ENCODE assay signal across 8 cellular contexts in the genomic region with DNA sequence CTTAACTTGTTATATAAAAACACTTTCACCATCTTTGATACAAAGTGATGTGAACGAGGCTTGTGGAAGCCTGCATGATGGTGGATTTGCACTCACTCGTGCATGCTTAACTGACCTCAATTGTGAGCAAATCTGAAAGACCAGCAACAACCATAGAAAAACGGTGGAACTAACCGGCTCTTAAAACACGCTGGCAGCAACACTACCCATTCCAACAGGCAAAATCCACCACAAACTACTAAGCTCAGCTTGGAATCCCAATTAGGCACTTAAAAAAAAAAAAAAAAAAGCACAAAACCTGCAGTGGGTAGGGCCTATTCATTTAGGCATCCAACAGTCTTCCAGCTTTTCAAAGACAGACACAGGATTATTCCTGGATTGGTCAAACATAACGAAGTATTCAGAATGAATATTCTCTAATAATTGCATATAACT. TPM values are rescaled to one million over a fixed set of nuclear protein-coding genes. Genes with fewer than 3 reads are reported as not detected.
DNase-seq lines count a peak whose midpoint lies in the region; ATAC-seq and TF ChIP-seq lines count a peak whose summit lies in the region.

No MANE protein-coding gene starts in this region.

- no peaks in the 10 kb centered on the region for H3K9me3 ChIP-seq in left ventricle myocardium inferior (replicated peaks)
- no peaks in the 10 kb centered on the region for H3K9me3 ChIP-seq in SK-N-MC (ENCODE audit: low read depth, low read length)
- H3K9me3 ChIP-seq in uterus = no peaks in the 10 kb centered on the region
- no peaks in the 10 kb centered on the region for H3K9me3 ChIP-seq in gastroesophageal sphincter

- peaks cover 78% of the 10 kb centered on the region for H3K4me1 ChIP-seq in left ventricle myocardium inferior
- peaks cover 5 to 12% of the 10 kb centered on the region in 2 donors for H3K4me1 ChIP-seq in uterus
- H3K4me1 ChIP-seq in gastroesophageal sphincter = peaks cover 11 to 70% (median 22%) of the 10 kb centered on the region in 3 donors

- H3K27ac ChIP-seq in left ventricle myocardium inferior (replicated peaks) = peak overlapping the region; percentile 98
- H3K27ac ChIP-seq in SK-N-MC = no peak overlapping the region
- H3K27ac ChIP-seq in uterus = peak overlapping the region in 1 of 2 donors; percentile 95
- H3K27ac ChIP-seq in gastroesophageal sphincter = no peak overlapping the region

- DNase-seq in left ventricle myocardium inferior = no peak
- no peak for DNase-seq in cardiac septum (ENCODE audit: low spot score)
- DNase-seq in SK-N-MC (ENCODE audit: low read depth, low spot score) = no peak
- peak; percentile 42 for DNase-seq in fibroblast of gingiva (ENCODE audit: low read depth)
- DNase-seq in pons (ENCODE audit: low spot score) = peak; percentile 30
- no peak for DNase-seq in uterus
- no peak for DNase-seq in NCI-H2029 (lab: John Stamatoyannopoulos, UW)

- 3 to 4% methylated on average over 6 of the region's 6 CpGs for WGBS in gastroesophageal sphincter (ENCODE audit: low coverage in 1 of 2), 2 donors

- intact Hi-C loops in left ventricle myocardium inferior (cut with micrococcal nuclease) = no loop called here
- intact Hi-C loops in cardiac septum (cut with DNase I) = loop anchor here (5.0 kb wide), 1 partner anchor 61 kb away; no protein-coding TSS in a partner anchor
- intact Hi-C loops in uterus (cut with DNase I; ENCODE audit: low total_unique reads) = no loop called here

- H3K36me3 ChIP-seq in left ventricle myocardium inferior (no peaks in the 10 kb centered on the region), SK-N-MC (ENCODE audit: insufficient read depth, low read length) (peaks cover 9% of the 10 kb centered on the region; the same call in 1 of the 2 replicates), uterus (no peaks in the 10 kb centered on the region), gastroesophageal sphincter (peaks cover 0 to 5% of the 10 kb centered on the region in 2 donors)

- TF ChIP-seq CTCF in left ventricle myocardium inferior (IDR thresholded peaks at IDR 0.05; ENCODE audit: borderline replicate concordance) = no peak
- no peak for TF ChIP-seq CTCF in uterus (IDR thresholded peaks at IDR 0.05)
- no peak for TF ChIP-seq CTCF in gastroesophageal sphincter (IDR thresholded peaks at IDR 0.05)

- ATAC-seq in gastroesophageal sphincter = no peak

- H3K4me3 ChIP-seq in left ventricle myocardium inferior (peak overlapping the region; percentile 96), SK-N-MC (peak overlapping the region; percentile 89), uterus (no peak overlapping the region), gastroesophageal sphincter (peak overlapping the region in 1 of 2 donors; percentile 99)

- no peaks in the 10 kb centered on the region for H3K27me3 ChIP-seq in left ventricle myocardium inferior (ENCODE audit: low read depth)
- H3K27me3 ChIP-seq in uterus = no peaks in the 10 kb centered on the region
- H3K27me3 ChIP-seq in gastroesophageal sphincter = no peaks in the 10 kb centered on the region

- peak overlapping the region; percentile 95 for H3K9ac ChIP-seq in SK-N-MC (ENCODE audit: insufficient read length)

- TF ChIP-seq POLR2A in uterus (IDR thresholded peaks at IDR 0.05) = no peak
- no peak for TF ChIP-seq POLR2A in gastroesophageal sphincter (IDR thresholded peaks at IDR 0.05)

- no peak for TF ChIP-seq EP300 in gastroesophageal sphincter (IDR thresholded peaks at IDR 0.05)

RNA-seq across cellular contexts. Expression of a gene that starts 1.8 kb away (rescaled TPM):
- total RNA-seq in left ventricle myocardium inferior = 93.2 TPM
- 107 TPM for total RNA-seq in cardiac septum
- total RNA-seq in uterus = 100 to 1,000 TPM in 3 of 4 donors, 10 to 100 TPM in 1; 91.7 to 420 (median 185) TPM
- total RNA-seq in gastroesophageal sphincter = 100 to 1,000 TPM; 186 to 294 (median 225) TPM

Comparison
In these comparisons a context has a peak if more than half of its experiments do, and no peak if none do; other contexts are left out.
1. DNase-seq: peak in fibroblast of gingiva (single experiment) and pons (single experiment); none in left ventricle myocardium inferior (single experiment), cardiac septum (single experiment), SK-N-MC (single experiment), uterus (0 of 2) and NCI-H2029 (single experiment).
2. H3K4me3 ChIP-seq: peak in left ventricle myocardium inferior (single experiment) and SK-N-MC (single experiment); none in uterus (0 of 2).